23 cellular contexts compared by ENCODE assay signal in the genomic region with DNA sequence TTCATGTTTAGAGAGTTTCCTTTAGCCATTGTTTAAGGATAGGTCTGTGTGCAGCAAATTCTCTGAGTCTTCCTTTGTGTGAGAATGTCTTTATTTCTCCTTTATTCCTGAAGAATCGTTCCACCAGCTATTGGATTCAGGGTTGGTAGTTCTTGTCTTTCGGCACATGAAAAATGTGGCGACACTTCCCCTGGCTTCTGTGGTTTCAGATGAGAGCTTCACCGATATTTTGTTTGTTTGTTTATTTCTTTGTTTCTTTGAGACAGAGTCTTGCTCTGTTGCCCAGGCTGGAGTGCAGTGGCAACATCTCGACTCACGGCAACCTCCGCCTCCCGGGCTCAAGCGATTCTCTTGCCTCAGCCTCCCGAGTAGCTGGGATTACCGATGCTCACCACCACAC. TPM values are rescaled to one million over a fixed set of nuclear protein-coding genes. Genes with fewer than 3 reads are reported as not detected.
"Had no signal": no experiment of that assay in that cellular context is flagged by ENCODE, and none has a peak within 500 bp of the region (broad histone marks: within the 10 kb centered on the region; RNA-seq: fewer than 3 reads in every experiment).

No MANE protein-coding gene starts in this region.

- H3K4me1 ChIP-seq: SJSA1 had no signal

- H3K4me3 ChIP-seq: MG63, SJSA1, SK-N-MC had no signal

- DNase-seq: Karpas-422, KG1, MG63, NCI-H1092, NCI-H1105 treated with DMSO at 0.1 percent for 48 hours, NCI-H1417 treated with DMSO at 0.1 percent for 48 hours, NCI-H146, NCI-H1694 treated with DMSO at 0.1 percent for 48 hours, NCI-H1930, NCI-H2081, NCI-H2107, NCI-H226, NCI-H446, NCI-H510A, NCI-H524 treated with DMSO at 0.1 percent for 48 hours, NCI-H69, NCI-H774, Right ventricle myocardium superior, RPMI8226, SIG-M5 had no signal

- H3K9me3 ChIP-seq: MG63 had no signal

- H3K36me3 ChIP-seq: MG63, SJSA1 had no signal

- H3K27ac ChIP-seq: SJSA1, SK-N-MC had no signal

RNA-seq across cellular contexts. Expression of a gene that starts 18.6 kb away (rescaled TPM):
- total RNA-seq: HT-29, SJSA1 had no signal

RNA-seq across cellular contexts. Expression of a gene that starts 23.8 kb away (rescaled TPM):
- total RNA-seq: HT-29, Right ventricle myocardium superior, SJSA1 had no signal
